In genomic region chr11:134561348-134561720, GRCh38 we compare ENCODE assay signal across 33 cellular contexts.
DNase-seq lines count a peak whose midpoint lies in the region; ATAC-seq, FAIRE-seq and TF ChIP-seq lines count a peak whose summit lies in the region.
"Had no signal": no experiment of that assay in that cellular context is flagged by ENCODE, and none has a peak within 500 bp of the region (broad histone marks: within the 10 kb centered on the region; RNA-seq: fewer than 3 reads in every experiment).

No MANE protein-coding gene starts in this region.

- POLR2A ChIA-PET in HepG2 (lab: Yijun Ruan, JAX): no interaction called here

- peak overlapping the region; percentile 75 for H3K4me2 ChIP-seq in BLaER1
- no peak overlapping the region for H3K4me2 ChIP-seq in HepG2 (ENCODE audit: low read depth, low read length)
- H3K4me2 ChIP-seq: PC-9 had no signal

- TF ChIP-seq EP300 in HepG2 (IDR thresholded peaks at IDR 0.05; ENCODE audit: low read depth in 2 of 2, low read length in 2 of 2): no peak
- no peak for TF ChIP-seq EP300 in HepG2 (CRISPR knock-in tag; IDR thresholded peaks at IDR 0.05; ENCODE audit: borderline replicate concordance)

- H3K36me3 Mint-ChIP-seq in glutamatergic neuron (ENCODE audit: unreplicated experiment) (no peaks in the 10 kb centered on the region), osteocyte (ENCODE audit: unreplicated experiment) (no peaks in the 10 kb centered on the region)

- no peak for TF ChIP-seq RAD21 in HepG2 (CRISPR knock-in tag; IDR thresholded peaks at IDR 0.05)

- CTCF ChIA-PET in HepG2 (lab: Yijun Ruan, JAX; ENCODE audit: low intra/inter-chr PET ratio, low total read pairs): no interaction called here

- H3K36me3 ChIP-seq in BLaER1: no peaks in the 10 kb centered on the region
- H3K36me3 ChIP-seq in HepG2 (replicated peaks in 1 of 2; ENCODE audit: control insufficient read depth in 1 of 2, insufficient read depth in 2 of 2, low read length in 2 of 2): no peaks in the 10 kb centered on the region
- H3K36me3 ChIP-seq: cardiac muscle cell, ovary had no signal

- H4K20me1 ChIP-seq in BLaER1 (peaks cover 12% of the 10 kb centered on the region), HepG2 (ENCODE audit: insufficient read depth, low read length) (no peaks in the 10 kb centered on the region)

- H3K27me3 ChIP-seq in BLaER1: no peaks in the 10 kb centered on the region
- peaks cover 0 to 25% of the 10 kb centered on the region in 2 experiments; a peak in 3 of 5 replicates for H3K27me3 ChIP-seq in HepG2 (ENCODE audit: control insufficient read depth in 1 of 2, insufficient read depth in 2 of 2, low read length in 2 of 2)
- H3K27me3 ChIP-seq: cardiac muscle cell, ovary, testis had no signal

- ATAC-seq in HepG2: no peak
- ATAC-seq: activated CD4-positive, alpha-beta T cell treated with anti-CD3 and anti-CD28 coated beads for 36 hours; activated naive CD8-positive, alpha-beta T cell treated with anti-CD3 and anti-CD28 coated beads, Interleukin-2, amount 50 U/mL, for 24 hours; mucosa of descending colon; stimulated activated naive CD8-positive, alpha-beta T cell treated with anti-CD3 and anti-CD28 coated beads, Interleukin-15, Interleukin-2, amounts not matched to agents 100 U/mL and 50 U/mL, for 24 hours had no signal

- no peak overlapping the region for H3K4me3 ChIP-seq in BLaER1
- no peak overlapping the region for H3K4me3 ChIP-seq in HepG2 (replicated peaks in 1 of 3; ENCODE audit: insufficient read depth in 1 of 3, low read depth in 2 of 3, low read length in 3 of 3)
- H3K4me3 ChIP-seq: cardiac muscle cell, mucosa of descending colon, ovary, PC-9, testis had no signal

- H3K9me3 ChIP-seq in BLaER1 (no peaks in the 10 kb centered on the region), HepG2 (ENCODE audit: low read length) (no peaks in the 10 kb centered on the region)
- H3K9me3 ChIP-seq: mucosa of descending colon, ovary, testis had no signal

- H2AFZ ChIP-seq in HepG2 (ENCODE audit: low read length): no peak overlapping the region
- H2AFZ ChIP-seq: PC-9 had no signal

- peaks cover 17% of the 10 kb centered on the region for H3K4me1 Mint-ChIP-seq in glutamatergic neuron (ENCODE audit: low read depth, unreplicated experiment)
- H3K4me1 Mint-ChIP-seq in osteocyte (ENCODE audit: unreplicated experiment): peaks cover 14% of the 10 kb centered on the region
- H3K4me1 Mint-ChIP-seq: activated CD4-positive, alpha-beta T cell treated with anti-CD3 and anti-CD28 coated beads for 36 hours; activated naive CD8-positive, alpha-beta T cell treated with anti-CD3 and anti-CD28 coated beads, Interleukin-2, amount 50 U/mL, for 24 hours; endodermal cell had no signal

- intact Hi-C loops in HepG2 (cut with micrococcal nuclease; ENCODE audit: unreplicated experiment): no loop called here

- in situ Hi-C loops in HepG2 (cut with HindIII; ENCODE audit: extremely low pct_ligation_motif_present, low pct_unique_long_range_greater_than_20kb): no loop called here

- DNase-seq in D341Med (ENCODE audit: low spot score) (peak; percentile 20), glutamatergic neuron (peak; percentile 22), osteocyte (ENCODE audit: extremely low spot score, unreplicated experiment) (peak; percentile 78), kidney tubule cell (ENCODE audit: low spot score) (no peak), NCI-H1092 treated with DMSO at 0.1 percent for 48 hours (lab: John Stamatoyannopoulos, UW) (no peak), HepG2 (ENCODE audit: low spot score) (no peak)
- DNase-seq: activated CD4-positive, alpha-beta T cell treated with anti-CD3 and anti-CD28 coated beads for 36 hours; activated naive CD4-positive, alpha-beta T cell; activated naive CD8-positive, alpha-beta T cell treated with anti-CD3 and anti-CD28 coated beads, Interleukin-2, amount 50 U/mL, for 24 hours; DMS153; KG1; mucosa of descending colon; NCI-H1105; NCI-H2081; NCI-H226; NCI-H526 treated with DMSO at 0.1 percent for 48 hours; ovary; PC-9; SHP77; small intestine; stimulated activated CD4-positive, alpha-beta T cell treated with anti-CD3 and anti-CD28 coated beads, Interleukin-1b, Interleukin-23, amount 100 ng/mL, for 48 hours; stimulated activated naive CD8-positive, alpha-beta T cell treated with anti-CD3 and anti-CD28 coated beads, Interleukin-15, Interleukin-2, amounts not matched to agents 100 U/mL and 50 U/mL, for 24 hours; SW 1271; T-helper 9 cell had no signal

- no peaks in the 10 kb centered on the region for H3K79me2 ChIP-seq in HepG2 (ENCODE audit: insufficient read depth, low read length)

- H3K4me3 Mint-ChIP-seq in glutamatergic neuron (ENCODE audit: unreplicated experiment): no peak overlapping the region
- no peak overlapping the region for H3K4me3 Mint-ChIP-seq in osteocyte (ENCODE audit: unreplicated experiment)
- H3K4me3 Mint-ChIP-seq: activated CD4-positive, alpha-beta T cell treated with anti-CD3 and anti-CD28 coated beads for 36 hours; activated naive CD8-positive, alpha-beta T cell treated with anti-CD3 and anti-CD28 coated beads, Interleukin-2, amount 50 U/mL, for 24 hours; endodermal cell; nephron had no signal

- peaks cover 25% of the 10 kb centered on the region for H3K4me1 ChIP-seq in BLaER1
- H3K4me1 ChIP-seq in HepG2 (ENCODE audit: insufficient read depth, low read length): no peaks in the 10 kb centered on the region

- H3K9me3 Mint-ChIP-seq in glutamatergic neuron (ENCODE audit: unreplicated experiment): no peaks in the 10 kb centered on the region
- no peaks in the 10 kb centered on the region for H3K9me3 Mint-ChIP-seq in osteocyte (ENCODE audit: unreplicated experiment)
- H3K9me3 Mint-ChIP-seq: activated naive CD8-positive, alpha-beta T cell treated with anti-CD3 and anti-CD28 coated beads, Interleukin-2, amount 50 U/mL, for 24 hours; endodermal cell; nephron had no signal

- TF ChIP-seq CTCF in glutamatergic neuron (IDR thresholded peaks at IDR 0.05; ENCODE audit: partially characterized antibody, unreplicated experiment) (no peak), osteocyte (IDR thresholded peaks at IDR 0.05) (no peak), HepG2 (CRISPR knock-in tag; IDR thresholded peaks at IDR 0.05) (no peak)

- H3K27ac ChIP-seq in BLaER1 (no peak overlapping the region), HepG2 (ENCODE audit: extremely low read length, insufficient read depth, low read length) (no peak overlapping the region)
- H3K27ac ChIP-seq: cardiac muscle cell, HL-60, ovary, PC-9, testis had no signal

- WGBS in HepG2 (ENCODE audit: low lambda C conversion rate): 15% methylated on average over 4 of the region's 8 CpGs

- H3K9ac ChIP-seq in BLaER1 (no peak overlapping the region), HepG2 (ENCODE audit: insufficient read depth, low read depth, low read length) (no peak overlapping the region)

- no peak for TF ChIP-seq POLR2A in HepG2 (IDR thresholded peaks at IDR 0.05; ENCODE audit: insufficient read depth in 1 of 2, low read depth in 2 of 2, low read length in 2 of 2)

- H3K27me3 Mint-ChIP-seq in glutamatergic neuron (ENCODE audit: unreplicated experiment): peaks cover 4% of the 10 kb centered on the region
- H3K27me3 Mint-ChIP-seq in osteocyte (ENCODE audit: unreplicated experiment): no peaks in the 10 kb centered on the region
- H3K27me3 Mint-ChIP-seq: activated naive CD8-positive, alpha-beta T cell treated with anti-CD3 and anti-CD28 coated beads, Interleukin-2, amount 50 U/mL, for 24 hours had no signal

- BruUV-seq in HepG2 (replicated peaks; lab: Mats Ljungman, UMichigan): no TSS peak

- H3K27ac Mint-ChIP-seq in glutamatergic neuron (ENCODE audit: unreplicated experiment) (no peak overlapping the region), osteocyte (ENCODE audit: unreplicated experiment) (no peak overlapping the region)
- H3K27ac Mint-ChIP-seq: activated CD4-positive, alpha-beta T cell treated with anti-CD3 and anti-CD28 coated beads for 36 hours; activated naive CD8-positive, alpha-beta T cell treated with anti-CD3 and anti-CD28 coated beads, Interleukin-2, amount 50 U/mL, for 24 hours; endodermal cell had no signal

- no peak for FAIRE-seq in HepG2 (lab: Jason Lieb, UNC)
- FAIRE-seq: astrocyte, H54, islet of Langerhans, small intestine had no signal

TF ChIP-seq in HepG2, 621 proteins besides CTCF, POLR2A, EP300 and RAD21:
- TF ChIP-seq DBP (CRISPR knock-in tag; IDR thresholded peaks at IDR 0.05; ENCODE audit: not compliant biosample characterization): no peak
- no peak for TF ChIP-seq ZNF496 (CRISPR knock-in tag; IDR thresholded peaks at IDR 0.05; ENCODE audit: insufficient replicate concordance)
- no peak for TF ChIP-seq KLF11 (CRISPR knock-in tag; IDR thresholded peaks at IDR 0.05)
- TF ChIP-seq FOXC1 (CRISPR knock-in tag; IDR thresholded peaks at IDR 0.05; ENCODE audit: borderline replicate concordance): no peak
- no peak for TF ChIP-seq ZNF777 (CRISPR knock-in tag; IDR thresholded peaks at IDR 0.05)
- no peak for TF ChIP-seq SMARCE1 (IDR thresholded peaks at IDR 0.05; ENCODE audit: borderline replicate concordance)
- TF ChIP-seq GTF2F1 (IDR thresholded peaks at IDR 0.05; ENCODE audit: low read length): no peak
- no peak for TF ChIP-seq KDM5B (CRISPR knock-in tag; IDR thresholded peaks at IDR 0.05; ENCODE audit: borderline replicate concordance)
- no peak for TF ChIP-seq ELK4 (CRISPR knock-in tag; IDR thresholded peaks at IDR 0.05; ENCODE audit: borderline replicate concordance)
- no peak for TF ChIP-seq SP4 (CRISPR knock-in tag; IDR thresholded peaks at IDR 0.05)

Comparison
In these comparisons a context has a peak if more than half of its experiments do, and no peak if none do; other contexts are left out.
1. DNase-seq: peak in D341Med (single experiment), glutamatergic neuron (single experiment) and osteocyte (single experiment); none in kidney tubule cell (single experiment), NCI-H1092 treated with DMSO at 0.1 percent for 48 hours (single experiment) and HepG2 (single experiment).